8 cellular contexts compared by ENCODE assay signal in genomic region chr15:63601026-63601726, GRCh38. TPM values are rescaled to one million over a fixed set of nuclear protein-coding genes. Genes with fewer than 3 reads are reported as not detected.
DNase-seq lines count a peak whose midpoint lies in the region; ATAC-seq, FAIRE-seq and TF ChIP-seq lines count a peak whose summit lies in the region.

No MANE protein-coding gene starts in this region.

- no peak for TF ChIP-seq CTCF in brain microvascular endothelial cell (IDR thresholded peaks at IDR 0.05; ENCODE audit: low read depth, low read length, missing control alignments)
- TF ChIP-seq CTCF in kidney (IDR thresholded peaks at IDR 0.05; ENCODE audit: borderline replicate concordance, extremely low read depth, insufficient read depth): no peak

- H3K27ac Mint-ChIP-seq in T-helper 2 cell treated with Interferon-gamma antibody and Interleukin-4, amounts not matched to agents 5 μg/mL and 100 μg/mL, for 36 hours: peak overlapping the region; percentile 95

- peaks cover 35 to 40% of the 10 kb centered on the region in 2 donors for H3K4me1 ChIP-seq in kidney (ENCODE audit: control insufficient read depth in 1 of 2, insufficient read depth in 1 of 2, low read depth in 1 of 2, low read length in 2 of 2)

- H3K9ac ChIP-seq in kidney (ENCODE audit: low read length in 2 of 2): peak overlapping the region; percentile 84 to 94

- peak overlapping the region; percentile 74 for H3K4me3 ChIP-seq in brain microvascular endothelial cell (ENCODE audit: low read depth, low read length)
- H3K4me3 ChIP-seq in kidney (ENCODE audit: low read length in 2 of 2): peak overlapping the region; percentile 77 to 88

- peaks cover 34% of the 10 kb centered on the region for H3K4me1 Mint-ChIP-seq in T-helper 2 cell treated with Interferon-gamma antibody and Interleukin-4, amounts not matched to agents 5 μg/mL and 100 μg/mL, for 36 hours (ENCODE audit: low read depth)

- no peaks in the 10 kb centered on the region for H3K9me3 Mint-ChIP-seq in T-helper 2 cell treated with Interferon-gamma antibody and Interleukin-4, amounts not matched to agents 5 μg/mL and 100 μg/mL, for 36 hours

- peaks cover 3% of the 10 kb centered on the region for H3K36me3 Mint-ChIP-seq in T-helper 2 cell treated with Interferon-gamma antibody and Interleukin-4, amounts not matched to agents 5 μg/mL and 100 μg/mL, for 36 hours (ENCODE audit: low read depth)

- no peak for FAIRE-seq in kidney (lab: Jason Lieb, UNC)

- ATAC-seq in HG03139 (IDR thresholded peaks at IDR 0.05; ENCODE audit: unreplicated experiment): peak; percentile 5

- DNase-seq in NCI-H748 (lab: John Stamatoyannopoulos, UW; ENCODE audit: unreplicated experiment) (peak; percentile 57), NCI-H748 treated with DMSO at 0.1 percent for 48 hours (lab: John Stamatoyannopoulos, UW) (no peak), brain microvascular endothelial cell (peak; percentile 22), kidney (peak; percentile 84), GM19238 (ENCODE audit: insufficient read length, low spot score) (no peak)
- peak; percentile 69 for DNase-seq in T-helper 2 cell treated with Interferon-gamma antibody and Interleukin-4, amounts not matched to agents 5 μg/mL and 100 μg/mL, for 36 hours (ENCODE audit: low spot score)
- DNase-seq in stimulated activated CD4-positive, alpha-beta T cell treated with anti-CD3 and anti-CD28 coated beads, Interleukin-4, amount 100 ng/mL, for 24 hours: peak; percentile 63

- H3K9me3 ChIP-seq in kidney (ENCODE audit: control insufficient read depth in 1 of 2, low read length in 2 of 2): no peaks in the 10 kb centered on the region

- H3K36me3 ChIP-seq in brain microvascular endothelial cell (replicated peaks) (no peaks in the 10 kb centered on the region), kidney (ENCODE audit: control insufficient read depth in 1 of 2, insufficient read depth in 2 of 2, low read length in 2 of 2) (no peaks in the 10 kb centered on the region)

- no peaks in the 10 kb centered on the region for H3K27me3 Mint-ChIP-seq in T-helper 2 cell treated with Interferon-gamma antibody and Interleukin-4, amounts not matched to agents 5 μg/mL and 100 μg/mL, for 36 hours (ENCODE audit: low read depth)

- peak overlapping the region; percentile 93 for H3K4me3 Mint-ChIP-seq in T-helper 2 cell treated with Interferon-gamma antibody and Interleukin-4, amounts not matched to agents 5 μg/mL and 100 μg/mL, for 36 hours

- intact Hi-C loops in kidney (cut with DNase I): no loop called here

- H3K27ac ChIP-seq in brain microvascular endothelial cell (peak overlapping the region; percentile 9), kidney (ENCODE audit: low read depth in 2 of 2, low read length in 2 of 2) (peak overlapping the region; percentile 86 to 88)

- in situ Hi-C loops in brain microvascular endothelial cell (cut with HindIII; ENCODE audit: low pct_ligation_motif_present, low sequenced_read_pairs): no loop called here

- H3K27me3 ChIP-seq in brain microvascular endothelial cell (replicated peaks): no peaks in the 10 kb centered on the region

RNA-seq across cellular contexts. Expression of gene FBXL22, which starts 4.0 kb away (rescaled TPM):
- total RNA-seq in kidney: 4.7 TPM
- 1.2 TPM for polyA plus RNA-seq in kidney (ENCODE audit: insufficient read depth, low read depth, low replicate concordance)

Comparison
In these comparisons a context has a peak if more than half of its experiments do, and no peak if none do; other contexts are left out.
1. DNase-seq: peak in NCI-H748 (single experiment), T-helper 2 cell treated with Interferon-gamma antibody and Interleukin-4, amounts not matched to agents 5 μg/mL and 100 μg/mL, for 36 hours (single experiment), brain microvascular endothelial cell (single experiment), kidney (single experiment) and stimulated activated CD4-positive, alpha-beta T cell treated with anti-CD3 and anti-CD28 coated beads, Interleukin-4, amount 100 ng/mL, for 24 hours (single experiment); none in NCI-H748 treated with DMSO at 0.1 percent for 48 hours (single experiment) and GM19238 (single experiment).